In genomic region chr7:132491546-132491945, GRCh38 we compare ENCODE assay signal across 32 cellular contexts.
"Had no signal": no experiment of that assay in that cellular context is flagged by ENCODE, and none has a peak within 500 bp of the region (broad histone marks: within the 10 kb centered on the region; RNA-seq: fewer than 3 reads in every experiment).

No MANE protein-coding gene starts in this region.

- H3K9me3 ChIP-seq: adrenal gland, ascending aorta, colonic mucosa, gastroesophageal sphincter, psoas muscle, sigmoid colon, uterus had no signal

- H3K36me3 ChIP-seq: adrenal gland, ascending aorta, cardiac muscle cell, colonic mucosa, gastroesophageal sphincter, sigmoid colon, uterus had no signal

- DNase-seq: activated CD4-positive, alpha-beta T cell treated with anti-CD3 and anti-CD28 coated beads for 36 hours; activated CD4-positive, CD25-positive, alpha-beta regulatory T cell; activated CD8-positive, alpha-beta memory T cell treated with anti-CD3 and anti-CD28 coated beads, Interleukin-2, amount 50 U/mL, for 4 hours; activated effector memory CD4-positive, alpha-beta T cell treated with anti-CD3 and anti-CD28 coated beads, Interleukin-2, amount 50 U/mL, for 16 hours; activated naive CD4-positive, alpha-beta T cell treated with anti-CD3 and anti-CD28 coated beads, Interleukin-2, amount 50 U/mL, for 16 hours; activated T-cell treated with anti-CD3 and anti-CD28 coated beads, Interleukin-2, amount 50 U/mL, for 1 hour; adrenal gland; cerebellar nuclear complex; colonic mucosa; effector CD8-positive, alpha-beta T cell; hippocampal formation; kidney; left colon; mammary epithelial cell; nucleus accumbens; psoas muscle; sigmoid colon; small intestine; stimulated activated CD4-positive, alpha-beta T cell treated with anti-CD3 and anti-CD28 coated beads, Interleukin-1b, Interleukin-23, amount 100 ng/mL, for 48 hours; stimulated activated CD4-positive, alpha-beta T cell treated with anti-CD3 and anti-CD28 coated beads, Interleukin-4, amount 100 ng/mL, for 4 hours; stimulated activated CD8-positive, alpha-beta memory T cell treated with anti-CD3 and anti-CD28 coated beads, Interleukin-4, amount 100 ng/mL, for 48 hours; stimulated activated naive CD8-positive, alpha-beta T cell treated with anti-CD3 and anti-CD28 coated beads, Interleukin-15, amount 100 ng/mL, for 72 hours; substantia nigra; uterus had no signal

- H3K9ac ChIP-seq: parathyroid adenoma had no signal

- H3K4me1 Mint-ChIP-seq: stimulated activated memory B cell treated with anti-CD40 and anti-IgM and Interleukin-4, amounts not matched to agents 10 μg/mL and 1 μg/mL and 100 μg/mL, for 72 hours had no signal

- H3K36me3 Mint-ChIP-seq: stimulated activated memory B cell treated with anti-CD40 and anti-IgM and Interleukin-4, amounts not matched to agents 10 μg/mL and 1 μg/mL and 100 μg/mL, for 72 hours; type B pancreatic cell had no signal

- H2AFZ ChIP-seq: parathyroid adenoma had no signal

- H3K9me3 Mint-ChIP-seq: activated T-helper 1 cell treated with anti-CD3 and anti-CD28 coated beads, Interleukin-12 subunit alpha, Interleukin-12 subunit beta, Interleukin-2, Interleukin-4 antibody, amounts not matched to agents 30 ng/mL and 10 ng/mL and 1 ng/mL, durations not matched to agents 14 hours and 24 hours and 36 hours; stimulated activated memory B cell treated with anti-CD40 and anti-IgM and Interleukin-4, amounts not matched to agents 10 μg/mL and 1 μg/mL and 100 μg/mL, for 72 hours; type B pancreatic cell had no signal

- H3K4me3 ChIP-seq: adrenal gland, ascending aorta, cardiac muscle cell, colonic mucosa, gastroesophageal sphincter, psoas muscle, sigmoid colon, uterus had no signal

- H3K27me3 Mint-ChIP-seq: activated CD4-positive, alpha-beta T cell treated with anti-CD3 and anti-CD28 coated beads for 36 hours; stimulated activated naive CD8-positive, alpha-beta T cell treated with anti-CD3 and anti-CD28 coated beads, Interleukin-15, amount 100 ng/mL, for 72 hours had no signal

- H3K4me3 Mint-ChIP-seq: activated CD4-positive, alpha-beta T cell treated with anti-CD3 and anti-CD28 coated beads for 36 hours; activated T-helper 1 cell treated with anti-CD3 and anti-CD28 coated beads, Interleukin-12 subunit alpha, Interleukin-12 subunit beta, Interleukin-2, Interleukin-4 antibody, amounts not matched to agents 30 ng/mL and 10 ng/mL and 1 ng/mL, durations not matched to agents 14 hours and 24 hours and 36 hours; brain; stimulated activated memory B cell treated with anti-CD40 and anti-IgM and Interleukin-4, amounts not matched to agents 10 μg/mL and 1 μg/mL and 100 μg/mL, for 72 hours; stimulated activated naive CD8-positive, alpha-beta T cell treated with anti-CD3 and anti-CD28 coated beads, Interleukin-15, amount 100 ng/mL, for 72 hours; type B pancreatic cell had no signal

- H3K27me3 ChIP-seq: adrenal gland, ascending aorta, cardiac muscle cell, colonic mucosa, gastroesophageal sphincter, sigmoid colon, uterus had no signal

- H3K27ac Mint-ChIP-seq: activated CD4-positive, alpha-beta T cell treated with anti-CD3 and anti-CD28 coated beads for 36 hours; activated T-helper 1 cell treated with anti-CD3 and anti-CD28 coated beads, Interleukin-12 subunit alpha, Interleukin-12 subunit beta, Interleukin-2, Interleukin-4 antibody, amounts not matched to agents 30 ng/mL and 10 ng/mL and 1 ng/mL, durations not matched to agents 14 hours and 24 hours and 36 hours; stimulated activated memory B cell treated with anti-CD40 and anti-IgM and Interleukin-4, amounts not matched to agents 10 μg/mL and 1 μg/mL and 100 μg/mL, for 72 hours; type B pancreatic cell had no signal

- H3K4me1 ChIP-seq: adrenal gland, colonic mucosa, parathyroid adenoma, psoas muscle had no signal

- H3K27ac ChIP-seq: adrenal gland, ascending aorta, cardiac muscle cell, colonic mucosa, gastroesophageal sphincter, parathyroid adenoma, psoas muscle, sigmoid colon, uterus had no signal
